Comparison of ENCODE assay signal across 27 cellular contexts in genomic region chr6:139500977-139501376, GRCh38.
DNase-seq lines count a peak whose midpoint lies in the region; ATAC-seq, FAIRE-seq and TF ChIP-seq lines count a peak whose summit lies in the region.
"Had no signal": no experiment of that assay in that cellular context is flagged by ENCODE, and none has a peak within 500 bp of the region (broad histone marks: within the 10 kb centered on the region; RNA-seq: fewer than 3 reads in every experiment).

No MANE protein-coding gene starts in this region.

- in situ Hi-C loops in HepG2 (cut with HindIII; ENCODE audit: extremely low pct_ligation_motif_present, low pct_unique_long_range_greater_than_20kb) = no loop called here

- H3K27me3 ChIP-seq in HepG2 (ENCODE audit: control insufficient read depth in 1 of 2, insufficient read depth in 2 of 2, low read length in 2 of 2) = no peaks in the 10 kb centered on the region
- no peaks in the 10 kb centered on the region for H3K27me3 ChIP-seq in right lobe of liver
- H3K27me3 ChIP-seq in small intestine (ENCODE audit: control insufficient read depth in 2 of 2, insufficient read depth in 2 of 2, low read length in 2 of 2) = no peaks in the 10 kb centered on the region
- H3K27me3 ChIP-seq: BLaER1 had no signal

- TF ChIP-seq EP300 in HepG2 (IDR thresholded peaks at IDR 0.05; ENCODE audit: low read depth in 2 of 2, low read length in 2 of 2) (no peak), HepG2 (CRISPR knock-in tag; IDR thresholded peaks at IDR 0.05; ENCODE audit: borderline replicate concordance) (no peak)

- H3K36me3 ChIP-seq in HepG2 (replicated peaks in 1 of 2; ENCODE audit: control insufficient read depth in 1 of 2, insufficient read depth in 2 of 2, low read length in 2 of 2) (no peaks in the 10 kb centered on the region), right lobe of liver (no peaks in the 10 kb centered on the region), small intestine (ENCODE audit: control insufficient read depth in 2 of 2, insufficient read depth in 2 of 2, low read length in 2 of 2) (no peaks in the 10 kb centered on the region)
- H3K36me3 ChIP-seq: BLaER1, HAP-1 had no signal

- TF ChIP-seq RAD21 in HepG2 (CRISPR knock-in tag; IDR thresholded peaks at IDR 0.05) = no peak

- no peak for DNase-seq in HepG2 (ENCODE audit: low spot score)
- no peak for DNase-seq in right lobe of liver
- peak; percentile 8 for DNase-seq in RKO (ENCODE audit: low spot score)
- peak; percentile 9 for DNase-seq in small intestine
- no peak for DNase-seq in activated CD4-positive, alpha-beta T cell treated with anti-CD3 and anti-CD28 coated beads, Interleukin-2, amount 50 U/mL, for 4 hours
- no peak for DNase-seq in effector CD4-positive, alpha-beta T cell
- DNase-seq in posterior vena cava (ENCODE audit: low spot score) = no peak
- DNase-seq: CD4-positive, alpha-beta T cell; DMS79; EL; GF-D8; GOT3; KG1; NCI-H1048; NCI-H1436; NCI-H1930; NCI-H2107; NCI-H524; NCI-H774; SHP77 treated with DMSO at 0.1 percent for 48 hours; T-helper 1 cell had no signal

- CTCF ChIA-PET in HepG2 (lab: Yijun Ruan, JAX; ENCODE audit: low intra/inter-chr PET ratio, low total read pairs) = no interaction called here

- no peaks in the 10 kb centered on the region for H4K20me1 ChIP-seq in HepG2 (ENCODE audit: insufficient read depth, low read length)
- H4K20me1 ChIP-seq: BLaER1 had no signal

- 0 out of 2 replicates have a peak, but pooled peaks cover 6% of the 10 kb centered on the region for H3K9me3 ChIP-seq in HepG2 (ENCODE audit: low read length)
- no peaks in the 10 kb centered on the region for H3K9me3 ChIP-seq in right lobe of liver
- H3K9me3 ChIP-seq in small intestine (ENCODE audit: control insufficient read depth, low read depth) = no peaks in the 10 kb centered on the region
- H3K9me3 ChIP-seq: BLaER1, HAP-1 had no signal

- FAIRE-seq in HepG2 (lab: Jason Lieb, UNC) (no peak), small intestine (lab: Jason Lieb, UNC) (no peak)
- FAIRE-seq: A204.1, D721Med, GM12891 had no signal

- no peak for TF ChIP-seq CTCF in HepG2 (CRISPR knock-in tag; IDR thresholded peaks at IDR 0.05)
- TF ChIP-seq CTCF in right lobe of liver (IDR thresholded peaks at IDR 0.05) = no peak

- H3K4me2 ChIP-seq in HepG2 (ENCODE audit: low read depth, low read length) = no peak overlapping the region
- H3K4me2 ChIP-seq: BLaER1 had no signal

- no peak overlapping the region for H3K4me3 ChIP-seq in HepG2 (replicated peaks in 1 of 3; ENCODE audit: insufficient read depth in 1 of 3, low read depth in 2 of 3, low read length in 3 of 3)
- H3K4me3 ChIP-seq in right lobe of liver = no peak overlapping the region
- no peak overlapping the region for H3K4me3 ChIP-seq in small intestine (ENCODE audit: low read depth in 1 of 2, low read length in 2 of 2)
- H3K4me3 ChIP-seq: BLaER1, HAP-1 had no signal

- no peak overlapping the region for H3K9ac ChIP-seq in HepG2 (ENCODE audit: insufficient read depth, low read depth, low read length)
- H3K9ac ChIP-seq: BLaER1 had no signal

- H2AFZ ChIP-seq in HepG2 (ENCODE audit: low read length) = no peak overlapping the region

- 5% methylated on average over 1 of the region's 1 CpG for WGBS in HepG2 (ENCODE audit: low lambda C conversion rate)
- 100% methylated on average over 1 of the region's 1 CpG for WGBS in right lobe of liver (ENCODE audit: insufficient coverage, low coverage, low lambda C conversion rate, missing lambda C conversion rate)
- WGBS in small intestine, 3 donors = 91 to 100% (median 96%) methylated on average over 1 of the region's 1 CpG

- TF ChIP-seq POLR2A in HepG2 (IDR thresholded peaks at IDR 0.05; ENCODE audit: insufficient read depth in 1 of 2, low read depth in 2 of 2, low read length in 2 of 2) = no peak
- TF ChIP-seq POLR2A in right lobe of liver (IDR thresholded peaks at IDR 0.05) = no peak

- H3K4me1 ChIP-seq in HepG2 (ENCODE audit: insufficient read depth, low read length) (peaks cover 17% of the 10 kb centered on the region), right lobe of liver (peaks cover 0 to 8% (median 0%) of the 10 kb centered on the region in 4 donors), small intestine (ENCODE audit: control insufficient read depth in 2 of 2, insufficient read depth in 1 of 2, low read depth in 1 of 2, low read length in 1 of 2) (no peaks in the 10 kb centered on the region)
- H3K4me1 ChIP-seq: BLaER1, HAP-1 had no signal

- POLR2A ChIA-PET in HepG2 (lab: Yijun Ruan, JAX) = no interaction called here

- intact Hi-C loops in HepG2 (cut with micrococcal nuclease; ENCODE audit: unreplicated experiment) = no loop called here
- intact Hi-C loops in right lobe of liver (cut with DNase I) = no loop called here
- intact Hi-C loops in posterior vena cava (cut with DNase I) = no loop called here

- H3K79me2 ChIP-seq in HepG2 (ENCODE audit: insufficient read depth, low read length) = no peaks in the 10 kb centered on the region

- no peak for ATAC-seq in HepG2
- ATAC-seq in right lobe of liver = no peak
- ATAC-seq in esophagus mucosa = peak; percentile 48

- H3K27ac ChIP-seq in HepG2 (ENCODE audit: extremely low read length, insufficient read depth, low read length) = no peak overlapping the region
- H3K27ac ChIP-seq in right lobe of liver = no peak overlapping the region
- H3K27ac ChIP-seq in small intestine (ENCODE audit: low read depth in 1 of 2, low read length in 1 of 2) = no peak overlapping the region
- H3K27ac ChIP-seq: BLaER1 had no signal

- no TSS peak for BruUV-seq in HepG2 (replicated peaks; lab: Mats Ljungman, UMichigan)

TF ChIP-seq in HepG2, 621 proteins besides CTCF, POLR2A, EP300 and RAD21 (continues in another document):
- TF ChIP-seq ZNF614 (CRISPR knock-in tag; IDR thresholded peaks at IDR 0.05; ENCODE audit: borderline replicate concordance) = no peak
- TF ChIP-seq FOSL2 (CRISPR knock-in tag; IDR thresholded peaks at IDR 0.05) = peak; percentile 42; the same call in 1 of the 2 replicates
- TF ChIP-seq ZNF605 (CRISPR knock-in tag; IDR thresholded peaks at IDR 0.05) = peak; percentile 89
- no peak for TF ChIP-seq ZNF577 (CRISPR knock-in tag; IDR thresholded peaks at IDR 0.05; ENCODE audit: borderline replicate concordance, low read depth)
- TF ChIP-seq ZBTB40 (IDR thresholded peaks at IDR 0.05) = no peak
- no peak for TF ChIP-seq ZBTB40 (CRISPR knock-in tag; IDR thresholded peaks at IDR 0.05)
- TF ChIP-seq ZNF552 (CRISPR knock-in tag; IDR thresholded peaks at IDR 0.05; ENCODE audit: borderline replicate concordance) = no peak
- no peak for TF ChIP-seq ZNF230 (CRISPR knock-in tag; IDR thresholded peaks at IDR 0.05)

Comparison
In these comparisons a context has a peak if more than half of its experiments do, and no peak if none do; other contexts are left out.
1. DNase-seq: peak in RKO (single experiment) and small intestine (single experiment); none in HepG2 (single experiment), right lobe of liver (0 of 3), activated CD4-positive, alpha-beta T cell treated with anti-CD3 and anti-CD28 coated beads, Interleukin-2, amount 50 U/mL, for 4 hours (0 of 2), effector CD4-positive, alpha-beta T cell (single experiment) and posterior vena cava (single experiment).